ENCODE assay signal across 29 cellular contexts in the genomic region with DNA sequence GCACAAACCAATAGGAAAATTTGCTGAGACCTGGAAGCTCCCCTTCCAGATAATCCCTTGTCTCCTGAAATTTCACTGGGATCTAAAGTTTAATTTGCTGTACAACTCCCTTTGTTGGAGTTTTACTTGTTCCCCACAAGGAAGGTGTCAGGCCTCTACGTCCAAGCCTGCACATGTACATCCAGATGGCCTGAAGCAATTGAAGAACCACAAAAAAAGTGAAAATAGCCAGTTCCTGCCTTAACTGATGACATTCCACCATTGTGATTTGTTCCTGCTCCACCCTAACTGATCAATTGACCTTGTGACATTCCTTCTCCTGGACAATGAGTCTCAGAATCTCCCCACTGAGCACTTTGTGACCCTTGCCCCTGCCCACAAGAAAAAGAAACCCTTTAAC.
DNase-seq lines count a peak whose midpoint lies in the region; FAIRE-seq and TF ChIP-seq lines count a peak whose summit lies in the region.
"Had no signal": no experiment of that assay in that cellular context is flagged by ENCODE, and none has a peak within 500 bp of the region (broad histone marks: within the 10 kb centered on the region; RNA-seq: fewer than 3 reads in every experiment).

No MANE protein-coding gene starts in this region.

- no peak overlapping the region for H3K9ac ChIP-seq in endodermal cell (ENCODE audit: extremely low read depth, low read length, poor library complexity, severe bottlenecking)
- H3K9ac ChIP-seq: BLaER1 had no signal

- H3K9me3 ChIP-seq in HEK293 (ENCODE audit: control insufficient read depth, insufficient read depth, low read depth, low read length), result no peaks in the 10 kb centered on the region
- H3K9me3 ChIP-seq in endodermal cell (ENCODE audit: control insufficient read depth, low read length), result peaks cover 29% of the 10 kb centered on the region
- no peaks in the 10 kb centered on the region for H3K9me3 ChIP-seq in CD8-positive, alpha-beta memory T cell (ENCODE audit: low read length)
- H3K9me3 ChIP-seq: BE2C, Caco-2 had no signal

- H3K27ac ChIP-seq in HEK293 (ENCODE audit: extremely low read depth, low read depth, low read length) (no peak overlapping the region), endodermal cell (ENCODE audit: low read depth, low read length) (no peak overlapping the region)
- no peak overlapping the region for H3K27ac ChIP-seq in CD8-positive, alpha-beta memory T cell (ENCODE audit: low read depth, low read length)
- H3K27ac ChIP-seq: BLaER1 had no signal

- no peak for TF ChIP-seq CTCF in HEK293 (tag by site-specific recombination; IDR thresholded peaks at IDR 0.05)
- no peak for TF ChIP-seq CTCF in endodermal cell (conservative IDR thresholded peaks at IDR 0.05)
- TF ChIP-seq CTCF in neural crest cell (conservative IDR thresholded peaks at IDR 0.05), result no peak
- TF ChIP-seq CTCF in D721Med (IDR thresholded peaks at IDR 0.05; ENCODE audit: insufficient read depth, missing control alignments), result no peak

- no peaks in the 10 kb centered on the region for H3K4me1 ChIP-seq in HEK293 (ENCODE audit: control insufficient read depth, insufficient read depth, low read length)
- peaks cover 5% of the 10 kb centered on the region for H3K4me1 ChIP-seq in endodermal cell (ENCODE audit: control insufficient read depth, insufficient read depth, low read length)
- H3K4me1 ChIP-seq in CD8-positive, alpha-beta memory T cell (ENCODE audit: insufficient read depth, low read length), result no peaks in the 10 kb centered on the region
- H3K4me1 ChIP-seq: BE2C, Caco-2 had no signal

- H3K4me3 Mint-ChIP-seq in endodermal cell, result peak overlapping the region; percentile 31
- H3K4me3 Mint-ChIP-seq in neural crest cell, result no peak overlapping the region
- H3K4me3 Mint-ChIP-seq in CD8-positive, alpha-beta memory T cell, result no peak overlapping the region
- H3K4me3 Mint-ChIP-seq: CD14-positive monocyte; CD4-positive, alpha-beta memory T cell; CD4-positive, CD25-positive, alpha-beta regulatory T cell had no signal

- FAIRE-seq in D721Med (lab: Jason Lieb, UNC), result no peak
- FAIRE-seq: A204.1, GM12878, GM12892, GM18507, GM19239 had no signal

- 36 to 71% methylated on average over 1 of the region's 1 CpG for WGBS in endodermal cell (ENCODE audit: insufficient coverage in 1 of 2, insufficient read length in 1 of 2), 2 experiments

- CTCF ChIA-PET in HEK293 (lab: Yijun Ruan, JAX), result interaction anchor here (0.7 kb wide), 1 partner anchor 784 kb away, joined by 3 read pairs; no protein-coding TSS in a partner anchor
- CTCF ChIA-PET in CD8-positive, alpha-beta memory T cell (lab: Charles Lee), result no interaction called here

- H3K36me3 ChIP-seq in HEK293 (ENCODE audit: control insufficient read depth in 2 of 2, insufficient read depth in 1 of 2, low read length in 2 of 2) (no peaks in the 10 kb centered on the region), endodermal cell (ENCODE audit: control insufficient read depth, insufficient read depth, low read length) (no peaks in the 10 kb centered on the region)
- H3K36me3 ChIP-seq in CD8-positive, alpha-beta memory T cell (ENCODE audit: insufficient read depth, low read length), result no peaks in the 10 kb centered on the region
- H3K36me3 ChIP-seq: BE2C, BLaER1 had no signal

- DNase-seq in endodermal cell (no peak), neural crest cell (ENCODE audit: low read depth, low spot score) (no peak), dermis blood vessel endothelial cell (no peak), nucleus accumbens (lab: John Stamatoyannopoulos, UW) (no peak), D721Med (ENCODE audit: insufficient read length, low spot score) (no peak)
- DNase-seq in CD8-positive, alpha-beta memory T cell, result no peak
- DNase-seq: 8988T; ACHN; BE2C; C1 segment of cervical spinal cord; Caco-2; Calu3; CD4-positive, alpha-beta memory T cell; CD4-positive, CD25-positive, alpha-beta regulatory T cell; DMS 273 treated with DMSO at 0.1 percent for 48 hours; DMS153; DMS53; DMS79; DND-41; EL; GDM1 had no signal

- POLR2A ChIA-PET in HEK293 (lab: Yijun Ruan, JAX), result no interaction called here
- POLR2A ChIA-PET in CD8-positive, alpha-beta memory T cell (lab: Charles Lee), result no interaction called here

- peak overlapping the region; percentile 91 for H3K27ac Mint-ChIP-seq in endodermal cell
- peak overlapping the region; percentile 20 for H3K27ac Mint-ChIP-seq in neural crest cell (ENCODE audit: unreplicated experiment)
- no peak overlapping the region for H3K27ac Mint-ChIP-seq in CD8-positive, alpha-beta memory T cell
- H3K27ac Mint-ChIP-seq: CD14-positive monocyte; CD4-positive, alpha-beta memory T cell; CD4-positive, CD25-positive, alpha-beta regulatory T cell had no signal

- H3K36me3 Mint-ChIP-seq in endodermal cell (ENCODE audit: low read depth) (peaks cover 22% of the 10 kb centered on the region), neural crest cell (ENCODE audit: low read depth) (peaks cover 3% of the 10 kb centered on the region)
- H3K36me3 Mint-ChIP-seq in CD8-positive, alpha-beta memory T cell, result no peaks in the 10 kb centered on the region
- H3K36me3 Mint-ChIP-seq: CD14-positive monocyte; CD4-positive, alpha-beta memory T cell; CD4-positive, CD25-positive, alpha-beta regulatory T cell had no signal

- H3K9me3 Mint-ChIP-seq in endodermal cell, result peaks cover 36% of the 10 kb centered on the region
- peaks cover 11% of the 10 kb centered on the region for H3K9me3 Mint-ChIP-seq in neural crest cell
- peaks cover 9 to 21% (median 11%) of the 10 kb centered on the region in 5 donors for H3K9me3 Mint-ChIP-seq in CD8-positive, alpha-beta memory T cell

- H3K4me1 Mint-ChIP-seq in endodermal cell (peaks cover 19% of the 10 kb centered on the region), neural crest cell (peaks cover 4% of the 10 kb centered on the region)
- H3K4me1 Mint-ChIP-seq in CD8-positive, alpha-beta memory T cell, result no peaks in the 10 kb centered on the region
- H3K4me1 Mint-ChIP-seq: CD14-positive monocyte; CD4-positive, alpha-beta memory T cell; CD4-positive, CD25-positive, alpha-beta regulatory T cell had no signal

- H3K27me3 ChIP-seq in endodermal cell (ENCODE audit: control insufficient read depth, insufficient read depth, low read length, poor library complexity, severe bottlenecking), result no peaks in the 10 kb centered on the region
- no peaks in the 10 kb centered on the region for H3K27me3 ChIP-seq in CD8-positive, alpha-beta memory T cell (ENCODE audit: insufficient read depth, low read length, poor library complexity, severe bottlenecking)
- H3K27me3 ChIP-seq: BE2C, BLaER1 had no signal

- H3K27me3 Mint-ChIP-seq in endodermal cell (ENCODE audit: insufficient read depth), result no peaks in the 10 kb centered on the region
- no peaks in the 10 kb centered on the region for H3K27me3 Mint-ChIP-seq in neural crest cell (ENCODE audit: low read depth)
- H3K27me3 Mint-ChIP-seq in CD8-positive, alpha-beta memory T cell, result no peaks in the 10 kb centered on the region
- H3K27me3 Mint-ChIP-seq: CD4-positive, alpha-beta memory T cell; CD4-positive, CD25-positive, alpha-beta regulatory T cell had no signal

- H3K4me3 ChIP-seq in HEK293 (ENCODE audit: low read depth, low read length) (no peak overlapping the region), endodermal cell (ENCODE audit: low read length) (peak overlapping the region; percentile 67)
- no peak overlapping the region for H3K4me3 ChIP-seq in CD8-positive, alpha-beta memory T cell (ENCODE audit: low read length)
- H3K4me3 ChIP-seq: BLaER1, GM12878 had no signal

TF ChIP-seq in HEK293, 187 proteins besides CTCF, POLR2A, EP300 and RAD21 (continues in another document):
- TF ChIP-seq MZF1 (tag by site-specific recombination; IDR thresholded peaks at IDR 0.05; ENCODE audit: borderline replicate concordance) (no peak), ZNF10 (tag by site-specific recombination; IDR thresholded peaks at IDR 0.05) (no peak), SCRT2 (tag by site-specific recombination; IDR thresholded peaks at IDR 0.05) (no peak)
- TF ChIP-seq, protein P1, sequence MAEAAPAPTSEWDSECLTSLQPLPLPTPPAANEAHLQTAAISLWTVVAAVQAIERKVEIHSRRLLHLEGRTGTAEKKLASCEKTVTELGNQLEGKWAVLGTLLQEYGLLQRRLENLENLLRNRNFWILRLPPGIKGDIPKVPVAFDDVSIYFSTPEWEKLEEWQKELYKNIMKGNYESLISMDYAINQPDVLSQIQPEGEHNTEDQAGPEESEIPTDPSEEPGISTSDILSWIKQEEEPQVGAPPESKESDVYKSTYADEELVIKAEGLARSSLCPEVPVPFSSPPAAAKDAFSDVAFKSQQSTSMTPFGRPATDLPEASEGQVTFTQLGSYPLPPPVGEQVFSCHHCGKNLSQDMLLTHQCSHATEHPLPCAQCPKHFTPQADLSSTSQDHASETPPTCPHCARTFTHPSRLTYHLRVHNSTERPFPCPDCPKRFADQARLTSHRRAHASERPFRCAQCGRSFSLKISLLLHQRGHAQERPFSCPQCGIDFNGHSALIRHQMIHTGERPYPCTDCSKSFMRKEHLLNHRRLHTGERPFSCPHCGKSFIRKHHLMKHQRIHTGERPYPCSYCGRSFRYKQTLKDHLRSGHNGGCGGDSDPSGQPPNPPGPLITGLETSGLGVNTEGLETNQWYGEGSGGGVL (tag by site-specific recombination; IDR thresholded peaks at IDR 0.05), result no peak
- TF ChIP-seq, protein P2, sequence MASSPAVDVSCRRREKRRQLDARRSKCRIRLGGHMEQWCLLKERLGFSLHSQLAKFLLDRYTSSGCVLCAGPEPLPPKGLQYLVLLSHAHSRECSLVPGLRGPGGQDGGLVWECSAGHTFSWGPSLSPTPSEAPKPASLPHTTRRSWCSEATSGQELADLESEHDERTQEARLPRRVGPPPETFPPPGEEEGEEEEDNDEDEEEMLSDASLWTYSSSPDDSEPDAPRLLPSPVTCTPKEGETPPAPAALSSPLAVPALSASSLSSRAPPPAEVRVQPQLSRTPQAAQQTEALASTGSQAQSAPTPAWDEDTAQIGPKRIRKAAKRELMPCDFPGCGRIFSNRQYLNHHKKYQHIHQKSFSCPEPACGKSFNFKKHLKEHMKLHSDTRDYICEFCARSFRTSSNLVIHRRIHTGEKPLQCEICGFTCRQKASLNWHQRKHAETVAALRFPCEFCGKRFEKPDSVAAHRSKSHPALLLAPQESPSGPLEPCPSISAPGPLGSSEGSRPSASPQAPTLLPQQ (tag by site-specific recombination; IDR thresholded peaks at IDR 0.05), result no peak

Comparison
In these comparisons a context has a peak if more than half of its experiments do, and no peak if none do; other contexts are left out.
1. H3K27ac Mint-ChIP-seq: peak in endodermal cell (single experiment) and neural crest cell (single experiment); none in CD8-positive, alpha-beta memory T cell (0 of 8).